Comparison of ENCODE assay signal across 8 cellular contexts in the genomic region with DNA sequence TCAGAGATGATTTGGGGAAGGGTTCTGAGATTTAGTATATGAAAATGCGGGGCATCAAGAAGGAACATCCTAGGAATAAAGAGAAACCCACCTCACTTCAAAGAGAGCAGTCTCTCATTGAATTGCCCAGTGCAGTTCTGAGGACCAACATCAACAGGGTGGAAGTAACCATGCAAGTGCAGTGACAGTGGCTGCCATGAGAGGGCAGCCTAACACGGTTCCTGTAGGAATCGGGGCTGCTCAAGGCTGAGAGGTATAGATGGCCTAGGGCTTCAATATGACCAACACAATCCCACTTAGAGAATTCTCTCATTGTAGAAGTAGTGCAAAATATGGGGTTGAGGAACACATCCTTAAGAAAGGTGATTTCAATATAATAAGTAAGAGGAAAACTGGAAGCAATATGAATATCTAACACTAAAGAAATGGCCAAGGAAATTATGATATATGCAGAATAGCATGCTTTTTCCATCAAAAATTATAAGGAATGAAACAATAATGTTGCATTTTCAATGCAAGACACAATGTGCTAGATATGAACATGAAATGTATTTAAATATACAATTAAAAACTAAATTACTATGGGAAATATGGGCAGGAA. TPM values are rescaled to one million over a fixed set of nuclear protein-coding genes. Genes with fewer than 3 reads are reported as not detected.
DNase-seq lines count a peak whose midpoint lies in the region; ATAC-seq and TF ChIP-seq lines count a peak whose summit lies in the region.

No MANE protein-coding gene starts in this region.

- no peaks in the 10 kb centered on the region for H3K4me1 ChIP-seq in prostate gland (replicated peaks)

- H3K4me3 ChIP-seq in prostate gland: no peak overlapping the region

- intact Hi-C loops in Right ventricle myocardium superior (cut with DNase I) (loop anchor here (5.0 to 10.0 kb wide), 3 partner anchors 178 to 515 kb away; no protein-coding TSS in a partner anchor), prostate gland (cut with DNase I) (loop anchor here (10.0 kb wide), 1 partner anchor 515 kb away; no protein-coding TSS in a partner anchor)

- TF ChIP-seq POLR2A in prostate gland (IDR thresholded peaks at IDR 0.05): no peak

- peak; percentile 64 for DNase-seq in EL
- DNase-seq in HPDE6-E6E7 (ENCODE audit: extremely low spot score): peak; percentile 55
- peak; percentile 72 for DNase-seq in RPMI8226
- peak; percentile 60 for DNase-seq in activated naive CD4-positive, alpha-beta T cell treated with anti-CD3 and anti-CD28 coated beads, Interleukin-2, amount 50 U/mL, for 16 hours
- DNase-seq in Right ventricle myocardium superior: peak; percentile 76
- DNase-seq in prostate gland (ENCODE audit: low spot score): peak; percentile 40
- no peak for DNase-seq in middle frontal gyrus (ENCODE audit: extremely low spot score, low spot score)

- peak; percentile 99 for ATAC-seq in GM21360 (IDR thresholded peaks at IDR 0.05; ENCODE audit: unreplicated experiment)
- peak; percentile 95 for ATAC-seq in Right ventricle myocardium superior (ENCODE audit: poor library complexity)

- 4% methylated on average over 3 of the region's 3 CpGs for WGBS in prostate gland

- peaks cover 2% of the 10 kb centered on the region for H3K27me3 ChIP-seq in prostate gland (replicated peaks; ENCODE audit: insufficient read depth)

- H3K27ac ChIP-seq in prostate gland: no peak overlapping the region

- no peaks in the 10 kb centered on the region for H3K9me3 ChIP-seq in prostate gland

- peak; percentile 57 to 85 (median 80) for TF ChIP-seq CTCF in prostate gland (IDR thresholded peaks at IDR 0.05)

- no peaks in the 10 kb centered on the region for H3K36me3 ChIP-seq in prostate gland

RNA-seq across cellular contexts. Expression of gene ARRDC4, which starts 51.1 kb away (rescaled TPM):
- total RNA-seq in Right ventricle myocardium superior (15.0 TPM), prostate gland (10 to 100 TPM; 25.4 to 25.6 TPM)
